In genomic region chr5:147629196-147629595, GRCh38 we compare ENCODE assay signal across 23 cellular contexts.
DNase-seq lines count a peak whose midpoint lies in the region; FAIRE-seq and TF ChIP-seq lines count a peak whose summit lies in the region.
"Had no signal": no experiment of that assay in that cellular context is flagged by ENCODE, and none has a peak within 500 bp of the region (broad histone marks: within the 10 kb centered on the region; RNA-seq: fewer than 3 reads in every experiment).

No MANE protein-coding gene starts in this region.

- H3K27me3 Mint-ChIP-seq in nephron progenitor cell (ENCODE audit: low read depth, poor library complexity): peaks cover 2% of the 10 kb centered on the region
- H3K27me3 Mint-ChIP-seq: CD4-positive, CD25-positive, alpha-beta regulatory T cell had no signal

- peak; percentile 36 for DNase-seq in G401 (ENCODE audit: low spot score)
- DNase-seq in astrocyte of the cerebellum (ENCODE audit: low read depth): peak; percentile 83
- DNase-seq in epidermal melanocyte (ENCODE audit: insufficient read length, low spot score): peak; percentile 33
- DNase-seq in nephron progenitor cell: no peak
- no peak for DNase-seq in midbrain (lab: John Stamatoyannopoulos, UW)
- DNase-seq in GM12891 (ENCODE audit: insufficient read length, low spot score): no peak
- DNase-seq in OCI-M1 (lab: John Stamatoyannopoulos, UW): no peak
- DNase-seq: CD4-positive, CD25-positive, alpha-beta regulatory T cell; H7; NCI-H1105; NCI-H1436 treated with DMSO at 0.1 percent for 48 hours; NCI-H1930; NCI-H2107; NCI-H446; NCI-H524 treated with DMSO at 0.1 percent for 48 hours; NCI-H774; NK-92 treated with Interleukin-12 subunit alpha and Interleukin-12 subunit beta, amount 100 ng/mL, for 24 hours; SHP77 had no signal

- no peak overlapping the region for H3K4me3 ChIP-seq in astrocyte of the cerebellum (ENCODE audit: low read depth, low read length)
- H3K4me3 ChIP-seq: BLaER1, GM12878 had no signal

- H3K4me1 Mint-ChIP-seq in nephron progenitor cell: peaks cover 19% of the 10 kb centered on the region
- H3K4me1 Mint-ChIP-seq: CD4-positive, CD25-positive, alpha-beta regulatory T cell had no signal

- FAIRE-seq in GM12891 (lab: Jason Lieb, UNC): no peak
- FAIRE-seq: D721Med, G401.6, GM12878, GM19239 had no signal

- peaks cover 16% of the 10 kb centered on the region for H3K36me3 Mint-ChIP-seq in nephron progenitor cell (ENCODE audit: low read depth)
- H3K36me3 Mint-ChIP-seq: CD4-positive, CD25-positive, alpha-beta regulatory T cell had no signal

- no peak overlapping the region for H3K4me3 Mint-ChIP-seq in nephron progenitor cell
- H3K4me3 Mint-ChIP-seq: CD4-positive, CD25-positive, alpha-beta regulatory T cell had no signal

- peak overlapping the region; percentile 87 for H3K27ac Mint-ChIP-seq in nephron progenitor cell
- H3K27ac Mint-ChIP-seq: CD4-positive, CD25-positive, alpha-beta regulatory T cell had no signal

- no peaks in the 10 kb centered on the region for H3K9me3 Mint-ChIP-seq in nephron progenitor cell

- TF ChIP-seq CTCF in astrocyte of the cerebellum (IDR thresholded peaks at IDR 0.05; ENCODE audit: low read depth, low read length, missing control alignments) (no peak), nephron progenitor cell (IDR thresholded peaks at IDR 0.05) (no peak)

- TF ChIP-seq POLR2A in GM12891 (IDR thresholded peaks at IDR 0.05; ENCODE audit: low read depth, low read length): no peak

- in situ Hi-C loops in G401 (cut with HindIII; ENCODE audit: low sequenced_read_pairs): no loop called here
- in situ Hi-C loops in astrocyte of the cerebellum (cut with HindIII; ENCODE audit: low sequenced_read_pairs): no loop called here

TF ChIP-seq in GM12891, 5 proteins besides CTCF, POLR2A, EP300 and RAD21:
- TF ChIP-seq PAX5 (IDR thresholded peaks at IDR 0.05; ENCODE audit: insufficient read depth, low read length, severe bottlenecking) (no peak), TAF1 (IDR thresholded peaks at IDR 0.05; ENCODE audit: low read depth, low read length) (no peak), POU2F2 (IDR thresholded peaks at IDR 0.05; ENCODE audit: low read depth, low read length) (no peak)

Comparison
In these comparisons a context has a peak if more than half of its experiments do, and no peak if none do; other contexts are left out.
1. DNase-seq: peak in G401 (single experiment), astrocyte of the cerebellum (single experiment) and epidermal melanocyte (single experiment); none in nephron progenitor cell (single experiment), midbrain (single experiment), GM12891 (single experiment) and OCI-M1 (single experiment).